In genomic region chr1:58717979-58718378, GRCh38 we compare ENCODE assay signal across 13 cellular contexts. TPM values are rescaled to one million over a fixed set of nuclear protein-coding genes. Genes with fewer than 3 reads are reported as not detected.
A peak's percentile ranks its signal among the peaks of the same experiment; 100 is the strongest.
DNase-seq lines count a peak whose midpoint lies in the region; ATAC-seq and TF ChIP-seq lines count a peak whose summit lies in the region.
"Had no signal": no experiment of that assay in that cellular context is flagged by ENCODE, and none has a peak within 500 bp of the region (broad histone marks: within the 10 kb centered on the region; RNA-seq: fewer than 3 reads in every experiment).

No MANE protein-coding gene starts in this region.

- no peaks in the 10 kb centered on the region for H3K36me3 ChIP-seq in CD8-positive, alpha-beta T cell (ENCODE audit: insufficient read depth, low read length)
- no peaks in the 10 kb centered on the region for H3K36me3 ChIP-seq in Peyer's patch

- ATAC-seq in CD8-positive, alpha-beta T cell: peak; percentile 77
- ATAC-seq in natural killer cell (peak; percentile 96 to 98 (median 97)), GM18873 (IDR thresholded peaks at IDR 0.05; ENCODE audit: low FRiP score, unreplicated experiment) (no peak), HG02973 (IDR thresholded peaks at IDR 0.05; ENCODE audit: unreplicated experiment) (no peak)
- ATAC-seq: esophagus mucosa had no signal

- H3K27ac Mint-ChIP-seq in CD8-positive, alpha-beta T cell: peak overlapping the region; percentile 43
- no peak overlapping the region for H3K27ac Mint-ChIP-seq in activated naive CD4-positive, alpha-beta T cell treated with anti-CD3 and anti-CD28 coated beads for 36 hours
- H3K27ac Mint-ChIP-seq in natural killer cell: peak overlapping the region; percentile 75 to 80
- H3K27ac Mint-ChIP-seq: WTC11 had no signal

- intact Hi-C loops in CD8-positive, alpha-beta T cell (cut with DNase I, micrococcal nuclease): no loop called here
- intact Hi-C loops in activated naive CD4-positive, alpha-beta T cell treated with anti-CD3 and anti-CD28 coated beads for 36 hours (cut with micrococcal nuclease): no loop called here
- intact Hi-C loops in natural killer cell (cut with micrococcal nuclease) (no loop called here), head of caudate nucleus (cut with DNase I) (no loop called here)

- no peaks in the 10 kb centered on the region for H3K9me3 ChIP-seq in CD8-positive, alpha-beta T cell (ENCODE audit: low read length)
- no peaks in the 10 kb centered on the region for H3K9me3 ChIP-seq in Peyer's patch

- peak in 6 of 7 experiments; percentile 10 to 57 (median 24) for DNase-seq in CD8-positive, alpha-beta T cell
- peak in 2 of 3 donors; percentile 34 to 59 for DNase-seq in Peyer's patch
- DNase-seq in activated naive CD4-positive, alpha-beta T cell treated with anti-CD3 and anti-CD28 coated beads for 36 hours: peak; percentile 54
- peak; percentile 43 for DNase-seq in natural killer cell
- DNase-seq in head of caudate nucleus: no peak
- no peak for DNase-seq in MV-4-11 (lab: John Stamatoyannopoulos, UW)
- DNase-seq: Calu3; stimulated activated CD4-positive, alpha-beta T cell treated with anti-CD3 and anti-CD28 coated beads, Interleukin-2, amount 100 ng/mL, for 24 hours had no signal

- no peak overlapping the region for H3K4me3 ChIP-seq in CD8-positive, alpha-beta T cell (ENCODE audit: low read depth, low read length)
- no peak overlapping the region for H3K4me3 ChIP-seq in Peyer's patch

- POLR2A ChIA-PET in CD8-positive, alpha-beta T cell (lab: Charles Lee): no interaction called here

- no peaks in the 10 kb centered on the region for H3K9me3 Mint-ChIP-seq in CD8-positive, alpha-beta T cell
- H3K9me3 Mint-ChIP-seq in activated naive CD4-positive, alpha-beta T cell treated with anti-CD3 and anti-CD28 coated beads for 36 hours: no peaks in the 10 kb centered on the region
- H3K9me3 Mint-ChIP-seq in natural killer cell: no peaks in the 10 kb centered on the region
- H3K9me3 Mint-ChIP-seq: brain, WTC11 had no signal

- no peaks in the 10 kb centered on the region for H3K36me3 Mint-ChIP-seq in CD8-positive, alpha-beta T cell
- H3K36me3 Mint-ChIP-seq in activated naive CD4-positive, alpha-beta T cell treated with anti-CD3 and anti-CD28 coated beads for 36 hours (ENCODE audit: low read depth): no peaks in the 10 kb centered on the region
- H3K36me3 Mint-ChIP-seq in natural killer cell: no peaks in the 10 kb centered on the region
- H3K36me3 Mint-ChIP-seq: brain, WTC11 had no signal

- no peak for TF ChIP-seq CTCF in CD8-positive, alpha-beta T cell (IDR thresholded peaks at IDR 0.05)
- no peak for TF ChIP-seq CTCF in Peyer's patch (IDR thresholded peaks at IDR 0.05)
- TF ChIP-seq CTCF in natural killer cell (IDR thresholded peaks at IDR 0.05): no peak

- H3K27me3 Mint-ChIP-seq in CD8-positive, alpha-beta T cell (ENCODE audit: low read depth): no peaks in the 10 kb centered on the region
- no peaks in the 10 kb centered on the region for H3K27me3 Mint-ChIP-seq in activated naive CD4-positive, alpha-beta T cell treated with anti-CD3 and anti-CD28 coated beads for 36 hours (ENCODE audit: low read depth)
- H3K27me3 Mint-ChIP-seq in natural killer cell (ENCODE audit: low read depth in 2 of 2): no peaks in the 10 kb centered on the region
- H3K27me3 Mint-ChIP-seq: brain had no signal

- peaks cover 23% of the 10 kb centered on the region for H3K4me1 Mint-ChIP-seq in CD8-positive, alpha-beta T cell (ENCODE audit: low read depth)
- peaks cover 13% of the 10 kb centered on the region for H3K4me1 Mint-ChIP-seq in activated naive CD4-positive, alpha-beta T cell treated with anti-CD3 and anti-CD28 coated beads for 36 hours (ENCODE audit: low read depth)
- H3K4me1 Mint-ChIP-seq in natural killer cell: peaks cover 40 to 45% of the 10 kb centered on the region in 2 donors

- no peak for TF ChIP-seq POLR2A in Peyer's patch (IDR thresholded peaks at IDR 0.05)

- peaks cover 15% of the 10 kb centered on the region for H3K4me1 ChIP-seq in CD8-positive, alpha-beta T cell (ENCODE audit: insufficient read depth, low read length)
- H3K4me1 ChIP-seq in Peyer's patch: no peaks in the 10 kb centered on the region

- H3K27ac ChIP-seq in CD8-positive, alpha-beta T cell (ENCODE audit: low read depth, low read length): peak overlapping the region; percentile 6
- H3K27ac ChIP-seq in Peyer's patch: peak overlapping the region in 2 of 4 donors; percentile 10 to 48

- CTCF ChIA-PET in CD8-positive, alpha-beta T cell (lab: Charles Lee): interaction anchor here (1.2 kb wide), 1 partner anchor 9 kb away, joined by 3 read pairs; no protein-coding TSS in a partner anchor
- CTCF ChIA-PET in activated naive CD4-positive, alpha-beta T cell treated with anti-CD3 and anti-CD28 coated beads for 36 hours (lab: Charles Lee): no interaction called here

- H3K4me3 Mint-ChIP-seq in CD8-positive, alpha-beta T cell: peak overlapping the region; percentile 44
- H3K4me3 Mint-ChIP-seq in activated naive CD4-positive, alpha-beta T cell treated with anti-CD3 and anti-CD28 coated beads for 36 hours: no peak overlapping the region
- peak overlapping the region; percentile 86 for H3K4me3 Mint-ChIP-seq in natural killer cell
- H3K4me3 Mint-ChIP-seq: brain, WTC11 had no signal

- no peaks in the 10 kb centered on the region for H3K27me3 ChIP-seq in CD8-positive, alpha-beta T cell (ENCODE audit: insufficient read depth, low read length)
- H3K27me3 ChIP-seq in Peyer's patch: no peaks in the 10 kb centered on the region

RNA-seq across cellular contexts. Expression of gene MYSM1, which starts 18.1 kb away (rescaled TPM):
- 10 to 100 TPM; 63.9 to 64.5 TPM for total RNA-seq in CD8-positive, alpha-beta T cell
- 10 to 100 TPM; 40.8 to 62.3 (median 49.5) TPM for total RNA-seq in Peyer's patch
- total RNA-seq in activated naive CD4-positive, alpha-beta T cell treated with anti-CD3 and anti-CD28 coated beads for 36 hours: 10 to 100 TPM; 27.8 to 28.7 TPM
- total RNA-seq in natural killer cell: 10 to 100 TPM; 73.1 to 77.9 (median 76.0) TPM

Comparison
In these comparisons a context has a peak if more than half of its experiments do, and no peak if none do; other contexts are left out.
1. ATAC-seq: peak in CD8-positive, alpha-beta T cell (single experiment) and natural killer cell (3 of 3); none in GM18873 (single experiment) and HG02973 (single experiment).
2. DNase-seq: peak in CD8-positive, alpha-beta T cell (6 of 7), Peyer's patch (2 of 3), activated naive CD4-positive, alpha-beta T cell treated with anti-CD3 and anti-CD28 coated beads for 36 hours (single experiment) and natural killer cell (single experiment); none in head of caudate nucleus (0 of 42) and MV-4-11 (single experiment).